In genomic region chr12:51755251-51755650, GRCh38 we compare ENCODE assay signal across 4 cellular contexts.
"Had no signal": no experiment of that assay in that cellular context is flagged by ENCODE, and none has a peak within 500 bp of the region (broad histone marks: within the 10 kb centered on the region; RNA-seq: fewer than 3 reads in every experiment).

No MANE protein-coding gene starts in this region.

- DNase-seq: H9, HCEC 1CT, IMR-90 had no signal

- H3K4me3 ChIP-seq: GM23338 had no signal

- H3K9me3 Mint-ChIP-seq: GM23338, H9 had no signal

- H3K4me2 ChIP-seq: GM23338 had no signal

- ATAC-seq: GM23338 had no signal

- H3K27ac Mint-ChIP-seq: GM23338 had no signal

- H2AFZ ChIP-seq: GM23338 had no signal

- H3K4me1 Mint-ChIP-seq: GM23338 had no signal

- H3K4me3 Mint-ChIP-seq: GM23338, H9 had no signal
